Comparison of ENCODE assay signal across 1 cellular context in genomic region chr12:12624479-12625120, GRCh38.
TF ChIP-seq lines count a peak whose summit lies in the region.

No MANE protein-coding gene starts in this region.

TF ChIP-seq in GM23338, 12 proteins besides CTCF, POLR2A, EP300 and RAD21 (continued from another document):
- TF ChIP-seq, protein P1, sequence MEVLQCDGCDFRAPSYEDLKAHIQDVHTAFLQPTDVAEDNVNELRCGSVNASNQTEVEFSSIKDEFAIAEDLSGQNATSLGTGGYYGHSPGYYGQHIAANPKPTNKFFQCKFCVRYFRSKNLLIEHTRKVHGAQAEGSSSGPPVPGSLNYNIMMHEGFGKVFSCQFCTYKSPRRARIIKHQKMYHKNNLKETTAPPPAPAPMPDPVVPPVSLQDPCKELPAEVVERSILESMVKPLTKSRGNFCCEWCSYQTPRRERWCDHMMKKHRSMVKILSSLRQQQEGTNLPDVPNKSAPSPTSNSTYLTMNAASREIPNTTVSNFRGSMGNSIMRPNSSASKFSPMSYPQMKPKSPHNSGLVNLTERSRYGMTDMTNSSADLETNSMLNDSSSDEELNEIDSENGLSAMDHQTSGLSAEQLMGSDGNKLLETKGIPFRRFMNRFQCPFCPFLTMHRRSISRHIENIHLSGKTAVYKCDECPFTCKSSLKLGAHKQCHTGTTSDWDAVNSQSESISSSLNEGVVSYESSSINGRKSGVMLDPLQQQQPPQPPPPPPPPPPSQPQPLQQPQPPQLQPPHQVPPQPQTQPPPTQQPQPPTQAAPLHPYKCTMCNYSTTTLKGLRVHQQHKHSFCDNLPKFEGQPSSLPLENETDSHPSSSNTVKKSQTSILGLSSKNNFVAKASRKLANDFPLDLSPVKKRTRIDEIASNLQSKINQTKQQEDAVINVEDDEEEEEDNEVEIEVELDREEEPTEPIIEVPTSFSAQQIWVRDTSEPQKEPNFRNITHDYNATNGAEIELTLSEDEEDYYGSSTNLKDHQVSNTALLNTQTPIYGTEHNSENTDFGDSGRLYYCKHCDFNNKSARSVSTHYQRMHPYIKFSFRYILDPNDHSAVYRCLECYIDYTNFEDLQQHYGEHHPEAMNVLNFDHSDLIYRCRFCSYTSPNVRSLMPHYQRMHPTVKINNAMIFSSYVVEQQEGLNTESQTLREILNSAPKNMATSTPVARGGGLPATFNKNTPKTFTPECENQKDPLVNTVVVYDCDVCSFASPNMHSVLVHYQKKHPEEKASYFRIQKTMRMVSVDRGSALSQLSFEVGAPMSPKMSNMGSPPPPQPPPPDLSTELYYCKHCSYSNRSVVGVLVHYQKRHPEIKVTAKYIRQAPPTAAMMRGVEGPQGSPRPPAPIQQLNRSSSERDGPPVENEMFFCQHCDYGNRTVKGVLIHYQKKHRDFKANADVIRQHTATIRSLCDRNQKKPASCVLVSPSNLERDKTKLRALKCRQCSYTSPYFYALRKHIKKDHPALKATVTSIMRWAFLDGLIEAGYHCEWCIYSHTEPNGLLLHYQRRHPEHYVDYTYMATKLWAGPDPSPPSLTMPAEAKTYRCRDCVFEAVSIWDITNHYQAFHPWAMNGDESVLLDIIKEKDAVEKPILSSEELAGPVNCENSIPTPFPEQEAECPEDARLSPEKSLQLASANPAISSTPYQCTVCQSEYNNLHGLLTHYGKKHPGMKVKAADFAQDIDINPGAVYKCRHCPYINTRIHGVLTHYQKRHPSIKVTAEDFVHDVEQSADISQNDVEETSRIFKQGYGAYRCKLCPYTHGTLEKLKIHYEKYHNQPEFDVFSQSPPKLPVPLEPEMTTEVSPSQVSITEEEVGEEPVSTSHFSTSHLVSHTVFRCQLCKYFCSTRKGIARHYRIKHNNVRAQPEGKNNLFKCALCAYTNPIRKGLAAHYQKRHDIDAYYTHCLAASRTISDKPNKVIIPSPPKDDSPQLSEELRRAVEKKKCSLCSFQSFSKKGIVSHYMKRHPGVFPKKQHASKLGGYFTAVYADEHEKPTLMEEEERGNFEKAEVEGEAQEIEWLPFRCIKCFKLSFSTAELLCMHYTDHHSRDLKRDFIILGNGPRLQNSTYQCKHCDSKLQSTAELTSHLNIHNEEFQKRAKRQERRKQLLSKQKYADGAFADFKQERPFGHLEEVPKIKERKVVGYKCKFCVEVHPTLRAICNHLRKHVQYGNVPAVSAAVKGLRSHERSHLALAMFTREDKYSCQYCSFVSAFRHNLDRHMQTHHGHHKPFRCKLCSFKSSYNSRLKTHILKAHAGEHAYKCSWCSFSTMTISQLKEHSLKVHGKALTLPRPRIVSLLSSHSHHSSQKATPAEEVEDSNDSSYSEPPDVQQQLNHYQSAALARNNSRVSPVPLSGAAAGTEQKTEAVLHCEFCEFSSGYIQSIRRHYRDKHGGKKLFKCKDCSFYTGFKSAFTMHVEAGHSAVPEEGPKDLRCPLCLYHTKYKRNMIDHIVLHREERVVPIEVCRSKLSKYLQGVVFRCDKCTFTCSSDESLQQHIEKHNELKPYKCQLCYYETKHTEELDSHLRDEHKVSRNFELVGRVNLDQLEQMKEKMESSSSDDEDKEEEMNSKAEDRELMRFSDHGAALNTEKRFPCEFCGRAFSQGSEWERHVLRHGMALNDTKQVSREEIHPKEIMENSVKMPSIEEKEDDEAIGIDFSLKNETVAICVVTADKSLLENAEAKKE (CRISPR knock-in tag; IDR thresholded peaks at IDR 0.05), result no peak
- TF ChIP-seq EZH2phosphoT487 (IDR thresholded peaks at IDR 0.05; ENCODE audit: unreplicated experiment) (no peak), POLR2AphosphoS5 (IDR thresholded peaks at IDR 0.05; ENCODE audit: low read depth) (no peak), ETS1 (IDR thresholded peaks at IDR 0.05) (no peak)
